11 cellular contexts compared by ENCODE assay signal in genomic region chr11:110317516-110317932, GRCh38. TPM values are rescaled to one million over a fixed set of nuclear protein-coding genes. Genes with fewer than 3 reads are reported as not detected.
DNase-seq lines count a peak whose midpoint lies in the region; ATAC-seq and TF ChIP-seq lines count a peak whose summit lies in the region.
"Had no signal": no experiment of that assay in that cellular context is flagged by ENCODE, and none has a peak within 500 bp of the region (broad histone marks: within the 10 kb centered on the region; RNA-seq: fewer than 3 reads in every experiment).

No MANE protein-coding gene starts in this region.

- TF ChIP-seq EP300 in SK-N-SH (IDR thresholded peaks at IDR 0.05; ENCODE audit: borderline replicate concordance in 1 of 2, low read depth in 1 of 2, low read length in 1 of 2), result peak in 1 of 2 experiments; percentile 43; a peak in 2 of 4 replicates

- H3K9ac ChIP-seq in SK-N-SH (no peak overlapping the region), neuronal stem cell (ENCODE audit: low read depth, low read length, poor library complexity) (no peak overlapping the region)

- peaks cover 2% of the 10 kb centered on the region for H3F3A ChIP-seq in SK-N-SH (replicated peaks; ENCODE audit: insufficient read depth)

- peak overlapping the region in 1 of 2 experiments; percentile 48; a peak in 1 of 4 replicates for H3K27ac ChIP-seq in SK-N-SH (ENCODE audit: low read depth in 2 of 2, low read length in 1 of 2)
- no peak overlapping the region for H3K27ac ChIP-seq in neuronal stem cell (replicated peaks; ENCODE audit: low read length)

- no peaks in the 10 kb centered on the region for H3K9me3 Mint-ChIP-seq in activated naive CD4-positive, alpha-beta T cell treated with anti-CD3 and anti-CD28 coated beads, Interleukin-2, amount 50 U/mL, for 72 hours
- H3K9me3 Mint-ChIP-seq: CD8-positive, alpha-beta memory T cell had no signal

- H3K79me2 ChIP-seq in SK-N-SH (ENCODE audit: insufficient read depth), result no peaks in the 10 kb centered on the region

- no peak overlapping the region for H2BK5ac ChIP-seq in neuronal stem cell (ENCODE audit: low read length)

- 0 out of 2 replicates have a peak overlapping the region, but pooled peaks have one; percentile 1 for H3K4me2 ChIP-seq in SK-N-SH
- no peak overlapping the region for H3K4me2 ChIP-seq in neuronal stem cell (ENCODE audit: insufficient read depth, low read length, poor library complexity, severe bottlenecking)

- H3K27me3 ChIP-seq in SK-N-SH (ENCODE audit: insufficient read depth) (no peaks in the 10 kb centered on the region), neuronal stem cell (ENCODE audit: control insufficient read depth in 3 of 3, insufficient read depth in 3 of 3, low read depth in 1 of 3, low read length in 3 of 3) (no peaks in the 10 kb centered on the region)

- no peak overlapping the region for H2BK15ac ChIP-seq in neuronal stem cell (ENCODE audit: low read length)

- H3K36me3 Mint-ChIP-seq in activated naive CD4-positive, alpha-beta T cell treated with anti-CD3 and anti-CD28 coated beads, Interleukin-2, amount 50 U/mL, for 72 hours, result no peaks in the 10 kb centered on the region
- H3K36me3 Mint-ChIP-seq: CD8-positive, alpha-beta memory T cell had no signal

- no peak overlapping the region for H3K14ac ChIP-seq in neuronal stem cell (ENCODE audit: low read length)

- H2AK5ac ChIP-seq in neuronal stem cell (ENCODE audit: low read depth, low read length), result no peak overlapping the region

- H3K23ac ChIP-seq in neuronal stem cell (ENCODE audit: low read depth, low read length, poor library complexity), result no peak overlapping the region

- TF ChIP-seq CTCF in SK-N-SH (IDR thresholded peaks at IDR 0.05), result no peak

- DNase-seq in COLO668 (lab: John Stamatoyannopoulos, UW; ENCODE audit: unreplicated experiment) (peak; percentile 36), NCI-H1436 (lab: John Stamatoyannopoulos, UW) (peak; percentile 59), SK-N-SH (peak; percentile 62), hippocampal formation (lab: John Stamatoyannopoulos, UW) (peak; percentile 15 to 77), neuronal stem cell (ENCODE audit: low spot score) (no peak), SIG-M5 treated with dmso at 0.1 percent for 504 hours (lab: John Stamatoyannopoulos, UW; ENCODE audit: unreplicated experiment) (no peak)
- DNase-seq in activated CD8-positive, alpha-beta memory T cell treated with anti-CD3 and anti-CD28 coated beads, Interleukin-2, amount 50 U/mL, for 4 hours, result no peak
- DNase-seq in activated naive CD4-positive, alpha-beta T cell treated with anti-CD3 and anti-CD28 coated beads, Interleukin-2, amount 50 U/mL, for 72 hours (ENCODE audit: low spot score in 2 of 2), result no peak
- DNase-seq: activated effector memory CD4-positive, alpha-beta T cell treated with Interleukin-2 at 50 U/mL for 16 hours; CD8-positive, alpha-beta memory T cell; stimulated activated CD4-positive, alpha-beta T cell treated with anti-CD3 and anti-CD28 coated beads, Interleukin-4, amount 100 ng/mL, for 1 hour had no signal

- no peak overlapping the region for H2BK12ac ChIP-seq in neuronal stem cell (ENCODE audit: low read length)

- TF ChIP-seq RAD21 in SK-N-SH (IDR thresholded peaks at IDR 0.05; ENCODE audit: low read length), result no peak

- no peaks in the 10 kb centered on the region for H3K9me3 ChIP-seq in SK-N-SH
- no peaks in the 10 kb centered on the region for H3K9me3 ChIP-seq in neuronal stem cell (replicated peaks in 1 of 2; ENCODE audit: control insufficient read depth in 2 of 2, insufficient read depth in 1 of 2, low read depth in 1 of 2, low read length in 2 of 2)

- H3K9me2 ChIP-seq in SK-N-SH, result no peaks in the 10 kb centered on the region

- peaks cover 15 to 25% of the 10 kb centered on the region in 2 experiments; a peak in 3 of 4 replicates for H3K4me1 ChIP-seq in SK-N-SH (ENCODE audit: control insufficient read depth in 1 of 2, insufficient read depth in 2 of 2, low read depth in 1 of 2, low read length in 1 of 2)
- H3K4me1 ChIP-seq in neuronal stem cell (ENCODE audit: control insufficient read depth in 2 of 2, insufficient read depth in 1 of 2, low read depth in 1 of 2, low read length in 2 of 2), result peaks cover 6 to 11% of the 10 kb centered on the region in 2 donors

- no peak overlapping the region for H3K18ac ChIP-seq in neuronal stem cell (ENCODE audit: low read length)

- H3K27ac Mint-ChIP-seq in activated naive CD4-positive, alpha-beta T cell treated with anti-CD3 and anti-CD28 coated beads, Interleukin-2, amount 50 U/mL, for 72 hours, result no peak overlapping the region
- H3K27ac Mint-ChIP-seq: CD8-positive, alpha-beta memory T cell had no signal

- CTCF ChIA-PET in SK-N-SH (lab: Yijun Ruan, JAX), result interaction anchor here (0.9 to 1.1 kb wide), 3 partner anchors 9 to 24 kb away, joined by 3 read pairs; no protein-coding TSS in a partner anchor

- no peak overlapping the region for H4K8ac ChIP-seq in neuronal stem cell (ENCODE audit: low read depth, low read length)

- H2AFZ ChIP-seq in SK-N-SH (ENCODE audit: low read depth), result no peak overlapping the region
- no peak overlapping the region for H2AFZ ChIP-seq in neuronal stem cell (ENCODE audit: low read length)

- no peak overlapping the region for H3K4me3 ChIP-seq in SK-N-SH (ENCODE audit: low read depth in 2 of 2, low read length in 1 of 2)
- no peak overlapping the region for H3K4me3 ChIP-seq in neuronal stem cell (ENCODE audit: low read length in 2 of 2)

- no peak overlapping the region for H2BK120ac ChIP-seq in neuronal stem cell (ENCODE audit: low read depth, low read length)

- POLR2A ChIA-PET in SK-N-SH (lab: Yijun Ruan, JAX), result no interaction called here

- no peaks in the 10 kb centered on the region for H4K20me1 ChIP-seq in SK-N-SH (ENCODE audit: insufficient read depth)

- ATAC-seq in activated naive CD4-positive, alpha-beta T cell treated with anti-CD3 and anti-CD28 coated beads, Interleukin-2, amount 50 U/mL, for 72 hours, result no peak

- WGBS in SK-N-SH (ENCODE audit: low lambda C conversion rate), result 16% methylated on average over 3 of the region's 3 CpGs
- no CpG with 5 or more reads among the region's 3 CpGs for WGBS in neuronal stem cell (ENCODE audit: extremely low coverage in 2 of 2, insufficient read length in 2 of 2, insufficient replicate concordance in 1 of 2), 2 donors

- H3K36me3 ChIP-seq in SK-N-SH (replicated peaks in 1 of 2; ENCODE audit: control insufficient read depth in 1 of 2, insufficient read depth in 2 of 2, low read length in 1 of 2) (no peaks in the 10 kb centered on the region), neuronal stem cell (replicated peaks in 1 of 2; ENCODE audit: control insufficient read depth in 2 of 2, insufficient read depth in 2 of 2, low read length in 2 of 2) (no peaks in the 10 kb centered on the region)

- no peak overlapping the region for H3K4ac ChIP-seq in neuronal stem cell (ENCODE audit: low read length)

- no peak overlapping the region for H4K91ac ChIP-seq in neuronal stem cell (ENCODE audit: low read depth, low read length, poor library complexity)

- H3K79me1 ChIP-seq in neuronal stem cell (ENCODE audit: low read depth, low read length), result no peaks in the 10 kb centered on the region

TF ChIP-seq in SK-N-SH, 30 proteins besides CTCF, POLR2A, EP300 and RAD21 (continues in another document):
- TF ChIP-seq MAX (IDR thresholded peaks at IDR 0.05; ENCODE audit: low read depth) (no peak), NFIC (IDR thresholded peaks at IDR 0.05; ENCODE audit: borderline replicate concordance) (peak; percentile 88), FOXJ3 (CRISPR knock-in tag; IDR thresholded peaks at IDR 0.05) (no peak), MEF2A (IDR thresholded peaks at IDR 0.05; ENCODE audit: borderline replicate concordance, low read depth) (no peak), IRF3 (IDR thresholded peaks at IDR 0.05; ENCODE audit: low read depth, low read length) (no peak), JUND (IDR thresholded peaks at IDR 0.05) (peak; percentile 13; the same call in 1 of the 2 replicates)

RNA-seq across cellular contexts. Expression of gene RDX, which starts 21.1 kb away (rescaled TPM):
- 29.4 and 30.7 TPM in 2 replicates for polyA plus RNA-seq in SK-N-SH (2012; rRNA removed)
- 36.5 and 45.4 TPM in 2 replicates for polyA plus RNA-seq in SK-N-SH (2012; cell fraction: cytosol; rRNA removed)
- polyA plus RNA-seq in SK-N-SH (2012; cell fraction: nucleus; rRNA removed), result 17.4 and 24.9 TPM in 2 replicates
- polyA plus RNA-seq in neuronal stem cell (2013, experiment 1 of 2), result 77.7 TPM
- polyA plus RNA-seq in neuronal stem cell (2013, experiment 2 of 2), result 81.7 TPM
- 10 to 100 TPM; 45.9 to 74.0 TPM for total RNA-seq in activated naive CD4-positive, alpha-beta T cell treated with anti-CD3 and anti-CD28 coated beads, Interleukin-2, amount 50 U/mL, for 72 hours

Comparison
In these comparisons a context has a peak if more than half of its experiments do, and no peak if none do; other contexts are left out.
1. DNase-seq: peak in COLO668 (single experiment), NCI-H1436 (single experiment), SK-N-SH (single experiment) and hippocampal formation (2 of 2); none in activated CD8-positive, alpha-beta memory T cell treated with anti-CD3 and anti-CD28 coated beads, Interleukin-2, amount 50 U/mL, for 4 hours (single experiment), neuronal stem cell (single experiment), SIG-M5 treated with dmso at 0.1 percent for 504 hours (single experiment) and activated naive CD4-positive, alpha-beta T cell treated with anti-CD3 and anti-CD28 coated beads, Interleukin-2, amount 50 U/mL, for 72 hours (0 of 2).